In the genomic region with DNA sequence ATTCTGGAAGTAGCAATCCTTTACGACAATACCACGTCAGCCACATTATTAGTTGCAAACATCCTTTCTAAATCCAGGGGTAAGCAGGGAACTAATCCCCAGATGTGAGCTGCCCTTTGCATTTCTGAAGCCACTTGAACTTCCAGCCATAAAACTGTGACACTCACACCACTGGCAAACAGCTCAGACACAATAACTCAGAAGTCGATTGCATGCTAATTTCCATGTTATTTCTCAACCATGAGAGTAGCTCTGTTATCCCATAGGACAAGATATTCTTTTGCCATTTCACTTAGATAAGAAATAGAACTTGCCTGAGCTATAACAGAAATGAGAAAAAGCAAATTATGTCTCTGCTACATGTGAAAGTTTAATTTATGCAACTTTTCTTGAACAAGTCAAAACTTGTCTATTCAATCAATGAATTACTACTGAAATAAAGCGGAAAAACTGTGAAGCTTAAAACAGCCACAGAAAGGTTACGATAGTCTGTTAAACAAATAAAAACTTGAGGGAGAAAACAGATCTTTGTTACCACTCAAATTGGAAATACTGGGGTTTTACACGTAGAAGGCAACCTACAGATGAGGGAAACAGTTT, we compare ENCODE assay signal across 1 cellular context.
TF ChIP-seq lines count a peak whose summit lies in the region.

No MANE protein-coding gene starts in this region.

TF ChIP-seq in A549, 52 proteins besides CTCF, POLR2A, EP300 and RAD21 (continued from another document):
- TF ChIP-seq PHF8 (IDR thresholded peaks at IDR 0.05; ENCODE audit: borderline replicate concordance, low read depth), result no peak
- TF ChIP-seq, protein P1, sequence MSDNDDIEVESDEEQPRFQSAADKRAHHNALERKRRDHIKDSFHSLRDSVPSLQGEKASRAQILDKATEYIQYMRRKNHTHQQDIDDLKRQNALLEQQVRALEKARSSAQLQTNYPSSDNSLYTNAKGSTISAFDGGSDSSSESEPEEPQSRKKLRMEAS (IDR thresholded peaks at IDR 0.05), result no peak
- TF ChIP-seq FOXS1 (CRISPR knock-in tag; IDR thresholded peaks at IDR 0.05), result no peak
- TF ChIP-seq, protein P2, sequence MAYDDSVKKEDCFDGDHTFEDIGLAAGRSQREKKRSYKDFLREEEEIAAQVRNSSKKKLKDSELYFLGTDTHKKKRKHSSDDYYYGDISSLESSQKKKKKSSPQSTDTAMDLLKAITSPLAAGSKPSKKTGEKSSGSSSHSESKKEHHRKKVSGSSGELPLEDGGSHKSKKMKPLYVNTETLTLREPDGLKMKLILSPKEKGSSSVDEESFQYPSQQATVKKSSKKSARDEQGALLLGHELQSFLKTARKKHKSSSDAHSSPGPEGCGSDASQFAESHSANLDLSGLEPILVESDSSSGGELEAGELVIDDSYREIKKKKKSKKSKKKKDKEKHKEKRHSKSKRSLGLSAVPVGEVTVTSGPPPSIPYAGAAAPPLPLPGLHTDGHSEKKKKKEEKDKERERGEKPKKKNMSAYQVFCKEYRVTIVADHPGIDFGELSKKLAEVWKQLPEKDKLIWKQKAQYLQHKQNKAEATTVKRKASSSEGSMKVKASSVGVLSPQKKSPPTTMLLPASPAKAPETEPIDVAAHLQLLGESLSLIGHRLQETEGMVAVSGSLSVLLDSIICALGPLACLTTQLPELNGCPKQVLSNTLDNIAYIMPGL (CRISPR knock-in tag; IDR thresholded peaks at IDR 0.05; ENCODE audit: borderline replicate concordance), result no peak
- TF ChIP-seq HEYL (CRISPR knock-in tag; IDR thresholded peaks at IDR 0.05), result no peak
- TF ChIP-seq POLR2AphosphoS2 (conservative IDR thresholded peaks at IDR 0.05; ENCODE audit: low read length), result no peak
- no peak for TF ChIP-seq HOXA7 (CRISPR knock-in tag; IDR thresholded peaks at IDR 0.05)
- TF ChIP-seq CBX2 (IDR thresholded peaks at IDR 0.05; ENCODE audit: borderline replicate concordance, low read depth), result no peak
- TF ChIP-seq GATA3 (IDR thresholded peaks at IDR 0.05; ENCODE audit: borderline replicate concordance), result no peak
- no peak for TF ChIP-seq RNF2 (IDR thresholded peaks at IDR 0.05; ENCODE audit: borderline replicate concordance, low read depth)
- no peak for TF ChIP-seq ZC3H11A (IDR thresholded peaks at IDR 0.05)
